22 cellular contexts compared by ENCODE assay signal in genomic region chr1:17023103-17023502, GRCh38. TPM values are rescaled to one million over a fixed set of nuclear protein-coding genes. Genes with fewer than 3 reads are reported as not detected.
DNase-seq lines count a peak whose midpoint lies in the region; ATAC-seq and TF ChIP-seq lines count a peak whose summit lies in the region.
"Had no signal": no experiment of that assay in that cellular context is flagged by ENCODE, and none has a peak within 500 bp of the region (broad histone marks: within the 10 kb centered on the region; RNA-seq: fewer than 3 reads in every experiment).

No MANE protein-coding gene starts in this region.

- ATAC-seq in HG03060 (IDR thresholded peaks at IDR 0.05; ENCODE audit: low read depth, unreplicated experiment), result peak; percentile 48
- ATAC-seq in HG03159 (IDR thresholded peaks at IDR 0.05; ENCODE audit: unreplicated experiment), result no peak
- ATAC-seq in HG03025 (IDR thresholded peaks at IDR 0.05; ENCODE audit: low FRiP score, unreplicated experiment), result no peak
- ATAC-seq: CD8-positive, alpha-beta T cell; left lobe of liver had no signal

- peak overlapping the region in 4 of 7 donors; percentile 15 to 46 (median 36) for H3K27ac Mint-ChIP-seq in CD4-positive, alpha-beta memory T cell
- H3K27ac Mint-ChIP-seq in neural progenitor cell, result no peak overlapping the region
- H3K27ac Mint-ChIP-seq: activated naive CD4-positive, alpha-beta T cell treated with anti-CD3 and anti-CD28 coated beads for 36 hours had no signal

- TF ChIP-seq CTCF in neural progenitor cell (IDR thresholded peaks at IDR 0.05), result no peak

- H3K4me1 Mint-ChIP-seq in CD4-positive, alpha-beta memory T cell, result no peaks in the 10 kb centered on the region
- H3K4me1 Mint-ChIP-seq in neural progenitor cell, result peaks cover 5% of the 10 kb centered on the region

- POLR2A ChIA-PET in CD4-positive, alpha-beta memory T cell (lab: Charles Lee; ENCODE audit: partially characterized antibody), result interaction anchor here (0.7 kb wide), 1 partner anchor 127 kb away, joined by 3 read pairs; no protein-coding TSS in a partner anchor

- no peak overlapping the region for H3K27ac ChIP-seq in CD4-positive, alpha-beta memory T cell (ENCODE audit: low read depth, low read length)
- peak overlapping the region; percentile 86 for H3K27ac ChIP-seq in neural progenitor cell
- H3K27ac ChIP-seq: ascending aorta, GM23248, testis had no signal

- peak overlapping the region; percentile 56 for H3K4me2 ChIP-seq in neural progenitor cell

- no peaks in the 10 kb centered on the region for H3K79me2 ChIP-seq in neural progenitor cell (ENCODE audit: low read depth)

- H3K4me1 ChIP-seq in CD4-positive, alpha-beta memory T cell (ENCODE audit: insufficient read depth, low read length), result no peaks in the 10 kb centered on the region
- H3K4me1 ChIP-seq in neural progenitor cell, result peaks cover 19% of the 10 kb centered on the region
- H3K4me1 ChIP-seq: ascending aorta, testis had no signal

- peaks cover 47 to 87% of the 10 kb centered on the region in 2 donors for H3K36me3 Mint-ChIP-seq in CD4-positive, alpha-beta memory T cell
- H3K36me3 Mint-ChIP-seq in neural progenitor cell, result peaks cover 31% of the 10 kb centered on the region

- H2AFZ ChIP-seq in neural progenitor cell (replicated peaks), result no peak overlapping the region
- H2AFZ ChIP-seq: GM23248 had no signal

- H3F3A ChIP-seq in neural progenitor cell (ENCODE audit: low read depth), result peaks cover 37% of the 10 kb centered on the region

- no peaks in the 10 kb centered on the region for H3K27me3 ChIP-seq in CD4-positive, alpha-beta memory T cell (ENCODE audit: insufficient read depth, low read length)
- H3K27me3 ChIP-seq in neural progenitor cell (no peaks in the 10 kb centered on the region), MG63 (no peaks in the 10 kb centered on the region)
- H3K27me3 ChIP-seq: ascending aorta, testis had no signal

- H3K4me3 ChIP-seq in CD4-positive, alpha-beta memory T cell (ENCODE audit: low read length in 2 of 2), result no peak overlapping the region
- H3K4me3 ChIP-seq in neural progenitor cell (no peak overlapping the region), MG63 (no peak overlapping the region)
- H3K4me3 ChIP-seq: ascending aorta, GM23248, testis had no signal

- DNase-seq in CD4-positive, alpha-beta memory T cell, result no peak
- DNase-seq in OCI-M1 (lab: John Stamatoyannopoulos, UW) (peak; percentile 68), neural progenitor cell (ENCODE audit: low spot score) (peak; percentile 30), germinal center (ENCODE audit: low spot score) (no peak), MG63 (no peak)
- DNase-seq: activated CD4-positive, alpha-beta T cell treated with anti-CD3 and anti-CD28 coated beads, Interleukin-2, amount 50 U/mL, for 4 hours; activated naive CD4-positive, alpha-beta T cell treated with anti-CD3 and anti-CD28 coated beads for 36 hours; activated T-cell treated with anti-CD3 and anti-CD28 coated beads for 4 hours; CD8-positive, alpha-beta T cell; cerebellar nuclear complex; effector memory CD4-positive, alpha-beta T cell; GM23248; NCI-H510A treated with DMSO at 0.1 percent for 48 hours; SHP77; T-helper 2 cell; testis had no signal

- no peak overlapping the region for H3K4me3 Mint-ChIP-seq in CD4-positive, alpha-beta memory T cell
- H3K4me3 Mint-ChIP-seq in neural progenitor cell, result no peak overlapping the region
- H3K4me3 Mint-ChIP-seq: activated naive CD4-positive, alpha-beta T cell treated with anti-CD3 and anti-CD28 coated beads for 36 hours; CD8-positive, alpha-beta T cell had no signal

- no peaks in the 10 kb centered on the region for H3K9me3 ChIP-seq in CD4-positive, alpha-beta memory T cell (ENCODE audit: control insufficient read depth in 1 of 2, low read length in 2 of 2)
- H3K9me3 ChIP-seq in neural progenitor cell (ENCODE audit: low read depth), result no peaks in the 10 kb centered on the region
- H3K9me3 ChIP-seq in MG63, result no peaks in the 10 kb centered on the region
- H3K9me3 ChIP-seq: ascending aorta, testis had no signal

- no peaks in the 10 kb centered on the region for H4K20me1 ChIP-seq in neural progenitor cell (ENCODE audit: low read depth)

- no peak overlapping the region for H3K9ac ChIP-seq in neural progenitor cell
- H3K9ac ChIP-seq: GM23248 had no signal

- no peaks in the 10 kb centered on the region for H3K9me3 Mint-ChIP-seq in CD4-positive, alpha-beta memory T cell
- no peaks in the 10 kb centered on the region for H3K9me3 Mint-ChIP-seq in neural progenitor cell
- H3K9me3 Mint-ChIP-seq: activated naive CD4-positive, alpha-beta T cell treated with anti-CD3 and anti-CD28 coated beads for 36 hours; CD8-positive, alpha-beta T cell had no signal

- H3K36me3 ChIP-seq in CD4-positive, alpha-beta memory T cell (ENCODE audit: insufficient read depth, low read length), result peaks cover 79% of the 10 kb centered on the region
- peaks cover 12% of the 10 kb centered on the region for H3K36me3 ChIP-seq in neural progenitor cell
- peaks cover 89% of the 10 kb centered on the region for H3K36me3 ChIP-seq in MG63

- CTCF ChIA-PET in CD4-positive, alpha-beta memory T cell (lab: Charles Lee; ENCODE audit: partially characterized antibody), result interaction anchor here (0.9 kb wide), 1 partner anchor 23 kb away, joined by 3 read pairs; no protein-coding TSS in a partner anchor

- H3K27me3 Mint-ChIP-seq in CD4-positive, alpha-beta memory T cell, result no peaks in the 10 kb centered on the region
- H3K27me3 Mint-ChIP-seq in neural progenitor cell (ENCODE audit: insufficient read depth, low read depth), result peaks cover 3% of the 10 kb centered on the region

- intact Hi-C loops in CD4-positive, alpha-beta memory T cell (cut with micrococcal nuclease), result no loop called here

RNA-seq across cellular contexts. Expression of gene ATP13A2, which starts 11.4 kb away (rescaled TPM):
- 10 to 100 TPM; 54.6 to 56.5 TPM for total RNA-seq in CD4-positive, alpha-beta memory T cell
- polyA plus RNA-seq in CD4-positive, alpha-beta memory T cell, result 10 to 100 TPM; 24.6 to 60.4 TPM
- 18.8 and 46.6 TPM in 2 replicates for total RNA-seq in neural progenitor cell (ENCODE audit: low replicate concordance)
- total RNA-seq in MG63 (2014; rRNA removed; shearing (Covaris generic); ENCODE audit: low replicate concordance), result 28.6 and 31.1 TPM in 2 replicates

RNA-seq across cellular contexts. Expression of gene SDHB, which starts 30.7 kb away (rescaled TPM):
- 10 to 100 TPM; 57.0 to 66.4 TPM for total RNA-seq in CD4-positive, alpha-beta memory T cell
- polyA plus RNA-seq in CD4-positive, alpha-beta memory T cell, result 100 to 1,000 TPM; 152 to 219 TPM
- 53.8 and 61.2 TPM in 2 replicates for total RNA-seq in neural progenitor cell (ENCODE audit: low replicate concordance)
- total RNA-seq in MG63 (2014; rRNA removed; shearing (Covaris generic); ENCODE audit: low replicate concordance), result 332 and 487 TPM in 2 replicates

RNA-seq across cellular contexts. Expression of gene MFAP2, which starts 42.7 kb away (rescaled TPM):
- total RNA-seq in CD4-positive, alpha-beta memory T cell, result not detected
- polyA plus RNA-seq in CD4-positive, alpha-beta memory T cell, result not detected
- 68.8 and 160 TPM in 2 replicates for total RNA-seq in neural progenitor cell (ENCODE audit: low replicate concordance)
- 112 and 123 TPM in 2 replicates for total RNA-seq in MG63 (2014; rRNA removed; shearing (Covaris generic); ENCODE audit: low replicate concordance)
- total RNA-seq: activated naive CD4-positive, alpha-beta T cell treated with anti-CD3 and anti-CD28 coated beads for 36 hours; CD8-positive, alpha-beta T cell; mononuclear cell had no signal

Comparison
In these comparisons a context has a peak if more than half of its experiments do, and no peak if none do; other contexts are left out.
1. DNase-seq: peak in OCI-M1 (single experiment) and neural progenitor cell (single experiment); none in CD4-positive, alpha-beta memory T cell (0 of 5), germinal center (single experiment) and MG63 (single experiment).
2. RNA of gene MFAP2, which starts 42.7 kb away (total RNA-seq): 112 to 123 TPM in MG63 and 68.8 to 160 TPM in neural progenitor cell; not detected in CD4-positive, alpha-beta memory T cell; every median in the first group is over 10 times any median in the second.